ENCODE assay signal across 22 cellular contexts in genomic region chr5:87369431-87369830, GRCh38.
"Had no signal": no experiment of that assay in that cellular context is flagged by ENCODE, and none has a peak within 500 bp of the region (broad histone marks: within the 10 kb centered on the region; RNA-seq: fewer than 3 reads in every experiment).

No MANE protein-coding gene starts in this region.

- ATAC-seq: HepG2 had no signal

- H3K9ac ChIP-seq: KMS-11 had no signal

- H3K27ac ChIP-seq: KMS-11, SJSA1, SK-N-MC had no signal

- FAIRE-seq: HepG2, RCC 7860 had no signal

- H3K4me1 ChIP-seq: SJSA1 had no signal

- DNase-seq: IMR-90, Kasumi-1, MV-4-11, NCI-H1048, NCI-H1105, NCI-H1417, NCI-H1436 treated with DMSO at 0.1 percent for 48 hours, NCI-H1694, NCI-H187 treated with DMSO at 0.1 percent for 48 hours, NCI-H2029 treated with DMSO at 0.1 percent for 48 hours, NCI-H2227 treated with DMSO at 0.1 percent for 48 hours, NCI-H524, NCI-H69, NCI-H774, Right ventricle myocardium superior, RPMI8226, SIG-M5 had no signal

- H3K4me3 ChIP-seq: SJSA1, SK-N-MC had no signal

- H3K9me3 ChIP-seq: SJSA1 had no signal

- H3K27me3 ChIP-seq: SJSA1 had no signal

- H3K4me2 ChIP-seq: KMS-11 had no signal
